Comparison of ENCODE assay signal across 8 cellular contexts in genomic region chr2:64608867-64609228, GRCh38. TPM values are rescaled to one million over a fixed set of nuclear protein-coding genes. Genes with fewer than 3 reads are reported as not detected.
DNase-seq lines count a peak whose midpoint lies in the region; ATAC-seq and TF ChIP-seq lines count a peak whose summit lies in the region.

No MANE protein-coding gene starts in this region.

- H3K23ac ChIP-seq in IMR-90 (ENCODE audit: low read depth, low read length), result no peak overlapping the region

- H3K14ac ChIP-seq in IMR-90 (replicated peaks; ENCODE audit: low read depth, low read length), result no peak overlapping the region

- H3K4me1 ChIP-seq in IMR-90 (ENCODE audit: control insufficient read depth, insufficient read depth, low read length) (peaks cover 1% of the 10 kb centered on the region; the same call in 1 of the 2 replicates), ectodermal cell (ENCODE audit: control insufficient read depth, insufficient read depth, low read length) (no peaks in the 10 kb centered on the region)

- no peaks in the 10 kb centered on the region for H3K79me1 ChIP-seq in IMR-90 (ENCODE audit: low read depth in 1 of 2, low read length in 2 of 2)

- H3K27ac ChIP-seq in IMR-90 (ENCODE audit: insufficient read depth, low read length) (no peak overlapping the region), ectodermal cell (ENCODE audit: insufficient read depth, low read depth, low read length, poor library complexity, severe bottlenecking) (no peak overlapping the region)

- H3K9me3 ChIP-seq in IMR-90 (ENCODE audit: control insufficient read depth, insufficient read depth, low read length) (peaks cover 4% of the 10 kb centered on the region), ectodermal cell (ENCODE audit: control insufficient read depth, low read length) (peaks cover 2% of the 10 kb centered on the region)

- no peak overlapping the region for H3K56ac ChIP-seq in IMR-90 (ENCODE audit: extremely low read depth, insufficient read depth, low read length)

- no peak overlapping the region for H4K5ac ChIP-seq in IMR-90 (ENCODE audit: low read depth, low read length)

- intact Hi-C loops in IMR-90 (cut with micrococcal nuclease), result no loop called here

- H3K27ac Mint-ChIP-seq in nephron, result no peak overlapping the region

- H3K9me1 ChIP-seq in IMR-90 (ENCODE audit: insufficient read depth, low read length), result no peaks in the 10 kb centered on the region

- WGBS in IMR-90 (ENCODE audit: extremely low coverage in 2 of 2, insufficient read length in 1 of 2), 2 experiments, result 24% methylated on average over 12 of the region's 20 CpGs; no CpG with 5 or more reads in 1 of the 2 experiments
- 34 to 35% methylated on average over 20 of the region's 20 CpGs for WGBS in ectodermal cell, 2 experiments

- H3K27me3 ChIP-seq in IMR-90 (ENCODE audit: control insufficient read depth, insufficient read depth, low read length), result peaks cover 68% of the 10 kb centered on the region
- peaks cover 15% of the 10 kb centered on the region for H3K27me3 ChIP-seq in ectodermal cell (ENCODE audit: control insufficient read depth, insufficient read depth, low read length, poor library complexity, severe bottlenecking)

- peak overlapping the region; percentile 77 for H2AFZ ChIP-seq in IMR-90 (replicated peaks; ENCODE audit: low read length, poor library complexity)

- no peak overlapping the region for H2BK20ac ChIP-seq in IMR-90 (ENCODE audit: low read depth, low read length)

- H3K18ac ChIP-seq in IMR-90 (ENCODE audit: low read depth, low read length), result no peak overlapping the region

- peaks cover 16% of the 10 kb centered on the region for H3K27me3 Mint-ChIP-seq in nephron (ENCODE audit: low read depth)

- H3K36me3 ChIP-seq in IMR-90 (ENCODE audit: control insufficient read depth, insufficient read depth, low read length) (no peaks in the 10 kb centered on the region), ectodermal cell (ENCODE audit: control insufficient read depth, insufficient read depth, low read length) (no peaks in the 10 kb centered on the region)

- dilution Hi-C loops in IMR-90 (cut with HindIII; ENCODE audit: low sequenced_read_pairs, unreplicated experiment), result no loop called here

- peak overlapping the region; percentile 12; the same call in 1 of the 2 replicates for H3K4me3 ChIP-seq in IMR-90 (ENCODE audit: insufficient read depth, low read depth, low read length)
- peak overlapping the region; percentile 22 for H3K4me3 ChIP-seq in ectodermal cell (ENCODE audit: insufficient read depth, low read depth, low read length)

- CTCF ChIA-PET in IMR-90 (lab: Yijun Ruan, JAX), result interaction anchor here (0.5 to 2.5 kb wide), 2 partner anchors 22 to 23 kb away, joined by 5 to 6 read pairs; no protein-coding TSS in a partner anchor

- H3K9ac ChIP-seq in IMR-90 (ENCODE audit: low read depth, low read length), result no peak overlapping the region

- H3K4me2 ChIP-seq in IMR-90 (ENCODE audit: low read depth, low read length), result no peak overlapping the region

- peak overlapping the region; percentile 39 to 75 (median 66) for H3K4me3 Mint-ChIP-seq in nephron

- H2AK5ac ChIP-seq in IMR-90 (ENCODE audit: low read depth, low read length), result no peak overlapping the region

- no peak overlapping the region for H3K4ac ChIP-seq in IMR-90 (ENCODE audit: low read depth, low read length)

- H2BK120ac ChIP-seq in IMR-90 (ENCODE audit: low read depth, low read length), result no peak overlapping the region

- TF ChIP-seq CTCF in IMR-90 (conservative IDR thresholded peaks at IDR 0.05; ENCODE audit: low read depth, low read length) (no peak), nephron (IDR thresholded peaks at IDR 0.05; ENCODE audit: unreplicated experiment in 3 of 3) (no peak)

- peaks cover 11% of the 10 kb centered on the region for H3K9me3 Mint-ChIP-seq in nephron

- no peak overlapping the region for H2BK5ac ChIP-seq in IMR-90 (ENCODE audit: low read depth, low read length, poor library complexity, severe bottlenecking)

- no peak overlapping the region for H4K91ac ChIP-seq in IMR-90 (ENCODE audit: insufficient read depth, low read depth, low read length)

- in situ Hi-C loops in IMR-90 (cut with MboI; ENCODE audit: low sequenced_read_pairs), result no loop called here

- peaks cover 55% of the 10 kb centered on the region for H3K4me1 Mint-ChIP-seq in nephron

- H3K36me3 Mint-ChIP-seq in nephron (ENCODE audit: low read depth), result no peaks in the 10 kb centered on the region

- ATAC-seq in GM18511 (IDR thresholded peaks at IDR 0.05; ENCODE audit: unreplicated experiment) (peak; percentile 14), IMR-90 (ENCODE audit: low read depth) (no peak; the same call in none of the 2 replicates), GM18870 (IDR thresholded peaks at IDR 0.05; ENCODE audit: unreplicated experiment) (no peak)

- no peaks in the 10 kb centered on the region for H4K20me1 ChIP-seq in IMR-90 (ENCODE audit: insufficient read depth, low read length)

- POLR2A ChIA-PET in IMR-90 (lab: Charles Lee; ENCODE audit: unreplicated experiment), result no interaction called here

- H2BK15ac ChIP-seq in IMR-90 (ENCODE audit: low read depth, low read length), result no peak overlapping the region

- H4K8ac ChIP-seq in IMR-90 (ENCODE audit: low read depth in 2 of 2, low read length in 2 of 2), result no peak overlapping the region

- no peak for TF ChIP-seq RAD21 in IMR-90 (IDR thresholded peaks at IDR 0.05; ENCODE audit: low read length)

- no peak overlapping the region for H2AK9ac ChIP-seq in IMR-90 (replicated peaks; ENCODE audit: low read depth, low read length, poor library complexity)

- TF ChIP-seq POLR2A in IMR-90 (IDR thresholded peaks at IDR 0.05; ENCODE audit: low read depth, low read length), result no peak

- BruUV-seq in IMR-90 (replicated peaks; lab: Mats Ljungman, UMichigan), result no TSS peak

- DNase-seq in IMR-90 (no peak), NCI-H226 (no peak), epidermal melanocyte (ENCODE audit: insufficient read length, low spot score) (no peak), occipital lobe (lab: John Stamatoyannopoulos, UW) (no peak)

TF ChIP-seq in IMR-90, 13 proteins besides CTCF, POLR2A, EP300 and RAD21:
- TF ChIP-seq MXI1 (IDR thresholded peaks at IDR 0.05; ENCODE audit: borderline replicate concordance, low read depth, low read length) (no peak), RFX5 (IDR thresholded peaks at IDR 0.05; ENCODE audit: low read depth, low read length) (no peak), FOS (IDR thresholded peaks at IDR 0.05; ENCODE audit: low read depth, low read length) (no peak), MAZ (IDR thresholded peaks at IDR 0.05; ENCODE audit: borderline replicate concordance, low read depth, low read length) (no peak), CHD1 (IDR thresholded peaks at IDR 0.05; ENCODE audit: low read depth, low read length) (no peak), SMC3 (IDR thresholded peaks at IDR 0.05; ENCODE audit: low read depth, low read length) (no peak), CEBPB (IDR thresholded peaks at IDR 0.05; ENCODE audit: low read depth, low read length) (no peak), USF2 (IDR thresholded peaks at IDR 0.05; ENCODE audit: low read depth, low read length) (no peak), MAFK (IDR thresholded peaks at IDR 0.05; ENCODE audit: low read depth, low read length) (no peak), ELK1 (IDR thresholded peaks at IDR 0.05; ENCODE audit: borderline replicate concordance, low read depth, low read length) (no peak), RCOR1 (IDR thresholded peaks at IDR 0.05; ENCODE audit: insufficient replicate concordance, low read length) (no peak), BHLHE40 (IDR thresholded peaks at IDR 0.05; ENCODE audit: low read depth, low read length) (no peak), NFE2L2 (IDR thresholded peaks at IDR 0.05; ENCODE audit: low read depth, low read length) (no peak)

RNA-seq across cellular contexts. Expression of gene SERTAD2, which starts 44.9 kb away (rescaled TPM):
- total RNA-seq in IMR-90 (2012; rRNA removed) (5.0 and 6.7 TPM in 2 replicates), occipital lobe (8.7 TPM)
- polyA plus RNA-seq in IMR-90 (2012; rRNA removed), result 11.0 and 12.7 TPM in 2 replicates
- 5.3 and 11.9 TPM in 2 replicates for polyA plus RNA-seq in IMR-90 (2012; cell fraction: cytosol; rRNA removed)
- 6.0 TPM in 2 replicates for polyA plus RNA-seq in IMR-90 (2012; cell fraction: nucleus; rRNA removed; ENCODE audit: low replicate concordance)
- polyA plus RNA-seq in ectodermal cell (2013, experiment 1 of 4), result 24.5 TPM
- 23.6 TPM for polyA plus RNA-seq in ectodermal cell (2013, experiment 2 of 4)
- 18.9 TPM for polyA plus RNA-seq in ectodermal cell (2013, experiment 3 of 4)
- polyA plus RNA-seq in ectodermal cell (2013, experiment 4 of 4), result 23.1 TPM
